13 cellular contexts compared by ENCODE assay signal in the genomic region with DNA sequence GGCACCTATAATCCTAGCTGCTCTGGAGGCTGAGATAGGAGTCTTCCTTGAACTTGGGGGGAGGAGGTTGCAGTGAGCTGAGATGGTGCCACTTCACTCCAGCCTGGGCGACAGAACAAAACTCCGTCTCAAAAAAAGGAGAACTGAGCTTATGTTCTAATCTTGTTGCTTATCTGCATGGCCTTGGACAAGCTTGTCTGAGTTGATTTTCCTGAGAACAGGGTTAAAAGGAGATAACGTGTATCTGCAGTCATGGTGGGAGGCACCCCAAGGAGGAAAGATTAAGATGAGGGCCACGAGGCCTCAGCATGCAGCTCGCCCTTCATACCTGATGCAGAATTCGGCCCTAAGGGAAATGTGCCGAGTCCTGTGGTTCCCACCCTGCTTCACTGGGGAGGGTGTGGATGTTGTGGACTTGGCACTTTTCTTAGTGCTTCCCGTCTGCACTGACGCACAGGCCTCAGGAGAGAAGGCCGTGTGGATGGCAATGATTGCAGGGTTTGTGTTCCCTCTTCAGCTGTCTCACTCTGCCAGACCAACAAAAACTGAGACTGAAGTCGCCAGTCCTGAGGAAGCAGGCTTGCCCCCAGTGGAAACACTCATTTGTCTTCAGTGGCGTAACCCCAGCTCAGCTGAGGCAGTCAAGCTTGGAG. TPM values are rescaled to one million over a fixed set of nuclear protein-coding genes. Genes with fewer than 3 reads are reported as not detected.
DNase-seq lines count a peak whose midpoint lies in the region; ATAC-seq and TF ChIP-seq lines count a peak whose summit lies in the region.
"Had no signal": no experiment of that assay in that cellular context is flagged by ENCODE, and none has a peak within 500 bp of the region (broad histone marks: within the 10 kb centered on the region; RNA-seq: fewer than 3 reads in every experiment).

No MANE protein-coding gene starts in this region.

- H3K9me3 ChIP-seq in Caco-2 (no peaks in the 10 kb centered on the region), OCI-LY7 (ENCODE audit: low read length) (no peaks in the 10 kb centered on the region)
- H3K9me3 ChIP-seq: uterus had no signal

- CTCF ChIA-PET in Caco-2 (lab: Charles Lee) (interaction anchor here (1.0 kb wide), 1 partner anchor 59 kb away, joined by 3 read pairs; no protein-coding TSS in a partner anchor), OCI-LY7 (lab: Charles Lee; ENCODE audit: unreplicated experiment) (no interaction called here)

- no peak for ATAC-seq in effector memory CD8-positive, alpha-beta T cell (replicated peaks)
- ATAC-seq in naive B cell (ENCODE audit: low read depth in 2 of 2) (no peak), GM19467 (IDR thresholded peaks at IDR 0.05; ENCODE audit: unreplicated experiment) (no peak)

- H3K4me1 ChIP-seq in Caco-2 (peaks cover 11% of the 10 kb centered on the region; the same call in 1 of the 2 replicates), OCI-LY7 (ENCODE audit: insufficient read depth, low read length, poor library complexity, severe bottlenecking) (no peaks in the 10 kb centered on the region)
- H3K4me1 ChIP-seq: uterus had no signal

- no peak overlapping the region for H3K4me2 ChIP-seq in OCI-LY7 (ENCODE audit: low read length)

- no peaks in the 10 kb centered on the region for H3K9me3 Mint-ChIP-seq in Caco-2 (ENCODE audit: unreplicated experiment)
- no peaks in the 10 kb centered on the region for H3K9me3 Mint-ChIP-seq in effector memory CD8-positive, alpha-beta T cell
- H3K9me3 Mint-ChIP-seq in naive B cell, result no peaks in the 10 kb centered on the region
- H3K9me3 Mint-ChIP-seq: dendritic cell treated with granulocyte-macrophage colony-stimulating factor and Interleukin-4, amounts not matched to agents 40 ng/mL and 50 ng/mL, for 4 days had no signal

- H4K20me1 ChIP-seq in OCI-LY7 (ENCODE audit: insufficient read depth, low read length), result no peaks in the 10 kb centered on the region

- H3K27me3 Mint-ChIP-seq in Caco-2 (ENCODE audit: insufficient read depth, unreplicated experiment) (no peaks in the 10 kb centered on the region), naive B cell (no peaks in the 10 kb centered on the region)
- no peaks in the 10 kb centered on the region for H3K27me3 Mint-ChIP-seq in effector memory CD8-positive, alpha-beta T cell
- H3K27me3 Mint-ChIP-seq: dendritic cell treated with granulocyte-macrophage colony-stimulating factor and Interleukin-4, amounts not matched to agents 40 ng/mL and 50 ng/mL, for 4 days had no signal

- BruUV-seq in Caco-2 (replicated peaks; lab: Mats Ljungman, UMichigan), result no TSS peak
- BruUV-seq in OCI-LY7 (replicated peaks; lab: Mats Ljungman, UMichigan), result no TSS peak

- no peaks in the 10 kb centered on the region for H3K79me2 ChIP-seq in OCI-LY7 (ENCODE audit: insufficient read depth, low read depth, low read length)

- POLR2A ChIA-PET in Caco-2 (lab: Charles Lee), result interaction anchor here (1.0 kb wide), 1 partner anchor 107 kb away, joined by 3 read pairs; no protein-coding TSS in a partner anchor
- POLR2A ChIA-PET in OCI-LY7 (lab: Charles Lee), result interaction anchor here (0.6 kb wide), 1 partner anchor 360 kb away, joined by 3 read pairs; no protein-coding TSS in a partner anchor

- DNase-seq in Caco-2 (no peak), OCI-LY7 (ENCODE audit: low spot score) (peak; percentile 28), naive B cell (no peak), NAMALWA (ENCODE audit: low spot score) (no peak), COR-L47 (lab: John Stamatoyannopoulos, UW) (no peak), NCI-H146 treated with DMSO at 0.1 percent for 48 hours (lab: John Stamatoyannopoulos, UW; ENCODE audit: unreplicated experiment) (no peak)
- DNase-seq in effector memory CD8-positive, alpha-beta T cell, result no peak
- DNase-seq: DMS79, GOT3, NCI-H1694 treated with DMSO at 0.1 percent for 48 hours, uterus had no signal

- no peak overlapping the region for H2AFZ ChIP-seq in OCI-LY7 (ENCODE audit: low read length)

- no peaks in the 10 kb centered on the region for H3K9me2 ChIP-seq in OCI-LY7 (ENCODE audit: insufficient read depth, low read length)

- H3K4me3 ChIP-seq in Caco-2 (ENCODE audit: low read depth, low read length) (no peak overlapping the region), OCI-LY7 (ENCODE audit: low read depth, low read length, poor library complexity, severe bottlenecking) (no peak overlapping the region)
- H3K4me3 ChIP-seq: uterus had no signal

- peaks cover 81% of the 10 kb centered on the region for H3K36me3 Mint-ChIP-seq in Caco-2 (ENCODE audit: insufficient read depth, unreplicated experiment)
- H3K36me3 Mint-ChIP-seq in effector memory CD8-positive, alpha-beta T cell (ENCODE audit: insufficient read depth), result peaks cover 89% of the 10 kb centered on the region
- peaks cover 11 to 31% of the 10 kb centered on the region in 2 donors for H3K36me3 Mint-ChIP-seq in naive B cell

- H3K27ac Mint-ChIP-seq in Caco-2 (ENCODE audit: unreplicated experiment) (peak overlapping the region; percentile 21), naive B cell (peak overlapping the region in 5 of 6 donors; percentile 63 to 94 (median 79))
- peak overlapping the region; percentile 63 to 90 for H3K27ac Mint-ChIP-seq in effector memory CD8-positive, alpha-beta T cell
- H3K27ac Mint-ChIP-seq: dendritic cell treated with granulocyte-macrophage colony-stimulating factor and Interleukin-4, amounts not matched to agents 40 ng/mL and 50 ng/mL, for 4 days had no signal

- no peak overlapping the region for H3K27ac ChIP-seq in OCI-LY7 (ENCODE audit: low read depth, low read length, poor library complexity, severe bottlenecking)
- H3K27ac ChIP-seq: uterus had no signal

- TF ChIP-seq CTCF in Caco-2 (IDR thresholded peaks at IDR 0.05; ENCODE audit: insufficient read depth in 1 of 2, low read depth in 1 of 2, low read length in 1 of 2, severe bottlenecking in 1 of 2, unreplicated experiment in 1 of 2), result no peak
- no peak for TF ChIP-seq CTCF in OCI-LY7 (conservative IDR thresholded peaks at IDR 0.05; ENCODE audit: low read length)

- no peak overlapping the region for H3K4me3 Mint-ChIP-seq in Caco-2 (ENCODE audit: unreplicated experiment)
- no peak overlapping the region for H3K4me3 Mint-ChIP-seq in effector memory CD8-positive, alpha-beta T cell
- H3K4me3 Mint-ChIP-seq in naive B cell, result peak overlapping the region in 3 of 8 donors; percentile 25 to 62 (median 53)
- H3K4me3 Mint-ChIP-seq: dendritic cell treated with granulocyte-macrophage colony-stimulating factor and Interleukin-4, amounts not matched to agents 40 ng/mL and 50 ng/mL, for 4 days had no signal

- intact Hi-C loops in Caco-2 (cut with micrococcal nuclease; ENCODE audit: unreplicated experiment) (loop anchor here (2.0 kb wide), 1 partner anchor 58 kb away; no protein-coding TSS in a partner anchor), OCI-LY7 (cut with micrococcal nuclease; ENCODE audit: unreplicated experiment) (no loop called here)

- H3K36me3 ChIP-seq in Caco-2 (ENCODE audit: control insufficient read depth, insufficient read depth, low read length), result peaks cover 5% of the 10 kb centered on the region
- peaks cover 40% of the 10 kb centered on the region for H3K36me3 ChIP-seq in OCI-LY7 (ENCODE audit: insufficient read depth, low read length)
- H3K36me3 ChIP-seq: uterus had no signal

- no peaks in the 10 kb centered on the region for H3K27me3 ChIP-seq in Caco-2 (replicated peaks; ENCODE audit: control insufficient read depth, insufficient read depth, low read length)
- H3K27me3 ChIP-seq: uterus had no signal

- H3K4me1 Mint-ChIP-seq in Caco-2 (ENCODE audit: low read depth, unreplicated experiment) (peaks cover 20% of the 10 kb centered on the region), naive B cell (peaks cover 12 to 17% (median 13%) of the 10 kb centered on the region in 3 donors)
- H3K4me1 Mint-ChIP-seq in effector memory CD8-positive, alpha-beta T cell (ENCODE audit: low read depth in 2 of 2), result peaks cover 1 to 11% of the 10 kb centered on the region in 2 donors

RNA-seq across cellular contexts. Expression of a gene that starts 56.3 kb away (rescaled TPM):
- total RNA-seq in Caco-2 (2022) (282 and 290 TPM in 2 replicates), OCI-LY7 (2022) (415 and 440 TPM in 2 replicates)
- 268 and 360 TPM in 2 replicates for total RNA-seq in OCI-LY7 (2014; rRNA removed; shearing (Covaris generic))
- polyA plus RNA-seq in naive B cell (ENCODE audit: low read depth in 6 of 6), result 100 to 1,000 TPM; 463 to 555 (median 516) TPM

Comparison
In these comparisons a context has a peak if more than half of its experiments do, and no peak if none do; other contexts are left out.
1. H3K27ac Mint-ChIP-seq: peak in every context shown above with its lines; median percentile 79 in naive B cell; 76 in effector memory CD8-positive, alpha-beta T cell; 21 in Caco-2.